Comparison of ENCODE assay signal across 1 cellular context in genomic region chr6:30325150-30325872, GRCh38.
A peak's percentile ranks its signal among the peaks of the same experiment; 100 is the strongest.
TF ChIP-seq lines count a peak whose summit lies in the region.

No MANE protein-coding gene starts in this region.

TF ChIP-seq in HepG2, 621 proteins besides CTCF, POLR2A, EP300 and RAD21 (continued from another document and continues in another):
- TF ChIP-seq UBTF (CRISPR knock-in tag; IDR thresholded peaks at IDR 0.05) (no peak), ZC3H13 (CRISPR knock-in tag; IDR thresholded peaks at IDR 0.05) (no peak), HNRNPH1 (optimal IDR thresholded peaks at IDR 0.05; ENCODE audit: low read depth, low read length) (no peak), NKX3-1 (CRISPR knock-in tag; IDR thresholded peaks at IDR 0.05) (no peak), ZNF607 (CRISPR knock-in tag; IDR thresholded peaks at IDR 0.05; ENCODE audit: borderline replicate concordance) (no peak), SATB2 (CRISPR knock-in tag; IDR thresholded peaks at IDR 0.05) (no peak), SNAPC2 (CRISPR knock-in tag; IDR thresholded peaks at IDR 0.05) (no peak; the same call in 1 of the 2 replicates), DRAP1 (CRISPR knock-in tag; IDR thresholded peaks at IDR 0.05) (peak; percentile 10; the same call in 1 of the 2 replicates), TMF1 (CRISPR knock-in tag; IDR thresholded peaks at IDR 0.05; ENCODE audit: low read depth) (0 out of 2 replicates have a peak, but pooled peaks have one; percentile 84), FOXA1 (IDR thresholded peaks at IDR 0.05) (no peak), FOXA1 (CRISPR knock-in tag; IDR thresholded peaks at IDR 0.05) (no peak), FOXK2 (IDR thresholded peaks at IDR 0.05) (no peak), ZNF775 (CRISPR knock-in tag; IDR thresholded peaks at IDR 0.05; ENCODE audit: borderline replicate concordance) (no peak), ARID2 (CRISPR knock-in tag; IDR thresholded peaks at IDR 0.05; ENCODE audit: borderline replicate concordance) (peak; percentile 95; the same call in 1 of the 2 replicates), MEF2D (CRISPR knock-in tag; IDR thresholded peaks at IDR 0.05) (no peak), TFDP2 (CRISPR knock-in tag; IDR thresholded peaks at IDR 0.05) (no peak), ZBTB43 (CRISPR knock-in tag; conservative IDR thresholded peaks at IDR 0.05) (no peak), MED8 (CRISPR knock-in tag; IDR thresholded peaks at IDR 0.05; ENCODE audit: insufficient replicate concordance) (no peak), ZNF891 (CRISPR knock-in tag; IDR thresholded peaks at IDR 0.05) (no peak), ZNF724P (CRISPR knock-in tag; IDR thresholded peaks at IDR 0.05; ENCODE audit: borderline replicate concordance) (no peak), TBP (CRISPR knock-in tag; IDR thresholded peaks at IDR 0.05) (no peak), CBX5 (CRISPR knock-in tag; IDR thresholded peaks at IDR 0.05; ENCODE audit: borderline replicate concordance) (no peak), ZFP91 (CRISPR knock-in tag; IDR thresholded peaks at IDR 0.05; ENCODE audit: borderline replicate concordance) (no peak), SRSF9 (IDR thresholded peaks at IDR 0.05; ENCODE audit: borderline replicate concordance, insufficient read depth, low read depth, low read length, poor library complexity, severe bottlenecking) (no peak), ZNF574 (CRISPR knock-in tag; IDR thresholded peaks at IDR 0.05) (no peak), PCBP2 (optimal IDR thresholded peaks at IDR 0.05; ENCODE audit: low read depth, low read length, poor library complexity, severe bottlenecking) (peak; percentile 67), ZNF317 (CRISPR knock-in tag; IDR thresholded peaks at IDR 0.05) (0 out of 2 replicates have a peak, but pooled peaks have one; percentile 18), ZNF432 (CRISPR knock-in tag; IDR thresholded peaks at IDR 0.05; ENCODE audit: borderline replicate concordance) (no peak), ZFX (CRISPR knock-in tag; IDR thresholded peaks at IDR 0.05; ENCODE audit: low read depth) (no peak), SYNCRIP (IDR thresholded peaks at IDR 0.05; ENCODE audit: insufficient read depth, low read depth, low read length) (no peak)
- TF ChIP-seq, protein P1, sequence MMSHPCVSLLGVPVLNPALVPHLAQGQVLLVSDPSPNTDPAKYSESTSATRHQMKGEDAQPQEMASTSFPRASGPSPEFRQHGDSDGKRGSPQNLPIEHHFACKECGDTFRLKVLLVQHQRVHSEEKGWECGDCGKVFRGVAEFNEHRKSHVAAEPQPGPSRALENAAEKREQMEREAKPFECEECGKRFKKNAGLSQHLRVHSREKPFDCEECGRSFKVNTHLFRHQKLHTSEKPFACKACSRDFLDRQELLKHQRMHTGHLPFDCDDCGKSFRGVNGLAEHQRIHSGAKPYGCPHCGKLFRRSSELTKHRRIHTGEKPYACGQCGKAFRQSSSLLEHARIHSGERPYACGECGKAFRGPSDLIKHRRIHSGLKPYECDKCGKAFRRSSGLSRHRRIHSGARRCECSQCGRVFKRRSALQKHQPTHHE (CRISPR knock-in tag; IDR thresholded peaks at IDR 0.05; ENCODE audit: borderline replicate concordance): no peak
- TF ChIP-seq, protein P2, sequence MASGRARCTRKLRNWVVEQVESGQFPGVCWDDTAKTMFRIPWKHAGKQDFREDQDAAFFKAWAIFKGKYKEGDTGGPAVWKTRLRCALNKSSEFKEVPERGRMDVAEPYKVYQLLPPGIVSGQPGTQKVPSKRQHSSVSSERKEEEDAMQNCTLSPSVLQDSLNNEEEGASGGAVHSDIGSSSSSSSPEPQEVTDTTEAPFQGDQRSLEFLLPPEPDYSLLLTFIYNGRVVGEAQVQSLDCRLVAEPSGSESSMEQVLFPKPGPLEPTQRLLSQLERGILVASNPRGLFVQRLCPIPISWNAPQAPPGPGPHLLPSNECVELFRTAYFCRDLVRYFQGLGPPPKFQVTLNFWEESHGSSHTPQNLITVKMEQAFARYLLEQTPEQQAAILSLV (CRISPR knock-in tag; IDR thresholded peaks at IDR 0.05; ENCODE audit: borderline replicate concordance): no peak
- TF ChIP-seq, protein P3, sequence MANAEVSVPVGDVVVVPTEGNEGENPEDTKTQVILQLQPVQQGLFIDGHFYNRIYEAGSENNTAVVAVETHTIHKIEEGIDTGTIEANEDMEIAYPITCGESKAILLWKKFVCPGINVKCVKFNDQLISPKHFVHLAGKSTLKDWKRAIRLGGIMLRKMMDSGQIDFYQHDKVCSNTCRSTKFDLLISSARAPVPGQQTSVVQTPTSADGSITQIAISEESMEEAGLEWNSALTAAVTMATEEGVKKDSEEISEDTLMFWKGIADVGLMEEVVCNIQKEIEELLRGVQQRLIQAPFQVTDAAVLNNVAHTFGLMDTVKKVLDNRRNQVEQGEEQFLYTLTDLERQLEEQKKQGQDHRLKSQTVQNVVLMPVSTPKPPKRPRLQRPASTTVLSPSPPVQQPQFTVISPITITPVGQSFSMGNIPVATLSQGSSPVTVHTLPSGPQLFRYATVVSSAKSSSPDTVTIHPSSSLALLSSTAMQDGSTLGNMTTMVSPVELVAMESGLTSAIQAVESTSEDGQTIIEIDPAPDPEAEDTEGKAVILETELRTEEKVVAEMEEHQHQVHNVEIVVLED (CRISPR knock-in tag; IDR thresholded peaks at IDR 0.05; ENCODE audit: borderline replicate concordance): no peak
- TF ChIP-seq, protein P4, sequence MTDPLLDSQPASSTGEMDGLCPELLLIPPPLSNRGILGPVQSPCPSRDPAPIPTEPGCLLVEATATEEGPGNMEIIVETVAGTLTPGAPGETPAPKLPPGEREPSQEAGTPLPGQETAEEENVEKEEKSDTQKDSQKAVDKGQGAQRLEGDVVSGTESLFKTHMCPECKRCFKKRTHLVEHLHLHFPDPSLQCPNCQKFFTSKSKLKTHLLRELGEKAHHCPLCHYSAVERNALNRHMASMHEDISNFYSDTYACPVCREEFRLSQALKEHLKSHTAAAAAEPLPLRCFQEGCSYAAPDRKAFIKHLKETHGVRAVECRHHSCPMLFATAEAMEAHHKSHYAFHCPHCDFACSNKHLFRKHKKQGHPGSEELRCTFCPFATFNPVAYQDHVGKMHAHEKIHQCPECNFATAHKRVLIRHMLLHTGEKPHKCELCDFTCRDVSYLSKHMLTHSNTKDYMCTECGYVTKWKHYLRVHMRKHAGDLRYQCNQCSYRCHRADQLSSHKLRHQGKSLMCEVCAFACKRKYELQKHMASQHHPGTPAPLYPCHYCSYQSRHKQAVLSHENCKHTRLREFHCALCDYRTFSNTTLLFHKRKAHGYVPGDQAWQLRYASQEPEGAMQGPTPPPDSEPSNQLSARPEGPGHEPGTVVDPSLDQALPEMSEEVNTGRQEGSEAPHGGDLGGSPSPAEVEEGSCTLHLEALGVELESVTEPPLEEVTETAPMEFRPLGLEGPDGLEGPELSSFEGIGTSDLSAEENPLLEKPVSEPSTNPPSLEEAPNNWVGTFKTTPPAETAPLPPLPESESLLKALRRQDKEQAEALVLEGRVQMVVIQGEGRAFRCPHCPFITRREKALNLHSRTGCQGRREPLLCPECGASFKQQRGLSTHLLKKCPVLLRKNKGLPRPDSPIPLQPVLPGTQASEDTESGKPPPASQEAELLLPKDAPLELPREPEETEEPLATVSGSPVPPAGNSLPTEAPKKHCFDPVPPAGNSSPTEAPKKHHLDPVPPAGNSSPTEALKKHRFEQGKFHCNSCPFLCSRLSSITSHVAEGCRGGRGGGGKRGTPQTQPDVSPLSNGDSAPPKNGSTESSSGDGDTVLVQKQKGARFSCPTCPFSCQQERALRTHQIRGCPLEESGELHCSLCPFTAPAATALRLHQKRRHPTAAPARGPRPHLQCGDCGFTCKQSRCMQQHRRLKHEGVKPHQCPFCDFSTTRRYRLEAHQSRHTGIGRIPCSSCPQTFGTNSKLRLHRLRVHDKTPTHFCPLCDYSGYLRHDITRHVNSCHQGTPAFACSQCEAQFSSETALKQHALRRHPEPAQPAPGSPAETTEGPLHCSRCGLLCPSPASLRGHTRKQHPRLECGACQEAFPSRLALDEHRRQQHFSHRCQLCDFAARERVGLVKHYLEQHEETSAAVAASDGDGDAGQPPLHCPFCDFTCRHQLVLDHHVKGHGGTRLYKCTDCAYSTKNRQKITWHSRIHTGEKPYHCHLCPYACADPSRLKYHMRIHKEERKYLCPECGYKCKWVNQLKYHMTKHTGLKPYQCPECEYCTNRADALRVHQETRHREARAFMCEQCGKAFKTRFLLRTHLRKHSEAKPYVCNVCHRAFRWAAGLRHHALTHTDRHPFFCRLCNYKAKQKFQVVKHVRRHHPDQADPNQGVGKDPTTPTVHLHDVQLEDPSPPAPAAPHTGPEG (CRISPR knock-in tag; IDR thresholded peaks at IDR 0.05): no peak
- TF ChIP-seq, protein P5, sequence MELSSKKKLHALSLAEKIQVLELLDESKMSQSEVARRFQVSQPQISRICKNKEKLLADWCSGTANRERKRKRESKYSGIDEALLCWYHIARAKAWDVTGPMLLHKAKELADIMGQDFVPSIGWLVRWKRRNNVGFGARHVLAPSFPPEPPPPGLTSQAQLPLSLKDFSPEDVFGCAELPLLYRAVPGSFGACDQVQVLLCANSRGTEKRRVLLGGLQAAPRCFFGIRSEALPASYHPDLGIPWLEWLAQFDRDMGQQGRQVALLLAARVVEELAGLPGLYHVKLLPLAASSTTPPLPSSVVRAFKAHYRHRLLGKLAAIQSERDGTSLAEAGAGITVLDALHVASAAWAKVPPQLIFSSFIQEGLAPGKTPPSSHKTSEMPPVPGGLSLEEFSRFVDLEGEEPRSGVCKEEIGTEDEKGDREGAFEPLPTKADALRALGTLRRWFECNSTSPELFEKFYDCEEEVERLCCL (CRISPR knock-in tag; IDR thresholded peaks at IDR 0.05; ENCODE audit: borderline replicate concordance): no peak
- TF ChIP-seq, protein P6, sequence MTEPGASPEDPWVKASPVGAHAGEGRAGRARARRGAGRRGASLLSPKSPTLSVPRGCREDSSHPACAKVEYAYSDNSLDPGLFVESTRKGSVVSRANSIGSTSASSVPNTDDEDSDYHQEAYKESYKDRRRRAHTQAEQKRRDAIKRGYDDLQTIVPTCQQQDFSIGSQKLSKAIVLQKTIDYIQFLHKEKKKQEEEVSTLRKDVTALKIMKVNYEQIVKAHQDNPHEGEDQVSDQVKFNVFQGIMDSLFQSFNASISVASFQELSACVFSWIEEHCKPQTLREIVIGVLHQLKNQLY (CRISPR knock-in tag; IDR thresholded peaks at IDR 0.05): no peak
